Comparison of ENCODE assay signal across 16 cellular contexts in genomic region chr1:110626890-110627289, GRCh38. TPM values are rescaled to one million over a fixed set of nuclear protein-coding genes. Genes with fewer than 3 reads are reported as not detected.
DNase-seq lines count a peak whose midpoint lies in the region; FAIRE-seq and TF ChIP-seq lines count a peak whose summit lies in the region.
"Had no signal": no experiment of that assay in that cellular context is flagged by ENCODE, and none has a peak within 500 bp of the region (broad histone marks: within the 10 kb centered on the region; RNA-seq: fewer than 3 reads in every experiment).

No MANE protein-coding gene starts in this region.

- H3K27me3 Mint-ChIP-seq in activated naive CD4-positive, alpha-beta T cell treated with anti-CD3 and anti-CD28 coated beads, Interleukin-2, amount 10 ng/mL, durations not matched to agents 7 days and 5 days, result no peaks in the 10 kb centered on the region
- H3K27me3 Mint-ChIP-seq in activated CD4-positive, alpha-beta memory T cell treated with anti-CD3 and anti-CD28 coated beads for 36 hours, result no peaks in the 10 kb centered on the region
- peaks cover 7% of the 10 kb centered on the region for H3K27me3 Mint-ChIP-seq in osteocyte (ENCODE audit: unreplicated experiment)
- peaks cover 0 to 2% (median 0%) of the 10 kb centered on the region in 3 donors for H3K27me3 Mint-ChIP-seq in immature natural killer cell (ENCODE audit: low read depth in 3 of 3)

- TF ChIP-seq EP300 in transverse colon (IDR thresholded peaks at IDR 0.05; ENCODE audit: low read depth), result no peak

- TF ChIP-seq CTCF in osteocyte (IDR thresholded peaks at IDR 0.05) (no peak), transverse colon (IDR thresholded peaks at IDR 0.05) (no peak)

- H3K4me3 Mint-ChIP-seq in activated naive CD4-positive, alpha-beta T cell treated with anti-CD3 and anti-CD28 coated beads, Interleukin-2, amount 10 ng/mL, durations not matched to agents 7 days and 5 days, result no peak overlapping the region
- no peak overlapping the region for H3K4me3 Mint-ChIP-seq in activated CD4-positive, alpha-beta memory T cell treated with anti-CD3 and anti-CD28 coated beads for 36 hours
- H3K4me3 Mint-ChIP-seq in osteocyte (ENCODE audit: unreplicated experiment) (no peak overlapping the region), immature natural killer cell (no peak overlapping the region)

- H3K27ac Mint-ChIP-seq in activated naive CD4-positive, alpha-beta T cell treated with anti-CD3 and anti-CD28 coated beads, Interleukin-2, amount 10 ng/mL, durations not matched to agents 7 days and 5 days, result peak overlapping the region; percentile 19
- peak overlapping the region; percentile 57 for H3K27ac Mint-ChIP-seq in activated CD4-positive, alpha-beta memory T cell treated with anti-CD3 and anti-CD28 coated beads for 36 hours
- H3K27ac Mint-ChIP-seq in osteocyte (ENCODE audit: unreplicated experiment) (no peak overlapping the region), immature natural killer cell (no peak overlapping the region)

- no peak overlapping the region for H3K4me3 ChIP-seq in transverse colon
- H3K4me3 ChIP-seq: HAP-1 had no signal

- in situ Hi-C loops in transverse colon (cut with MboI; ENCODE audit: low pct_ligation_motif_present in 1 of 4, low pct_unique_long_range_greater_than_20kb in 1 of 4, low sequenced_read_pairs in 3 of 4), result loop anchor here in 2 of 4 donors (10.0 to 25.0 kb wide), 2 partner anchors 135 to 138 kb away; no protein-coding TSS in a partner anchor

- POLR2A ChIA-PET in activated CD4-positive, alpha-beta memory T cell treated with anti-CD3 and anti-CD28 coated beads for 36 hours (lab: Charles Lee), result no interaction called here

- intact Hi-C loops in activated CD4-positive, alpha-beta memory T cell treated with anti-CD3 and anti-CD28 coated beads for 36 hours (cut with micrococcal nuclease), result no loop called here
- intact Hi-C loops in transverse colon (cut with DNase I; ENCODE audit: low total_unique reads), result loop anchor here (5.0 kb wide), 1 partner anchor 150 kb away; no protein-coding TSS in a partner anchor

- H3K4me1 Mint-ChIP-seq in activated naive CD4-positive, alpha-beta T cell treated with anti-CD3 and anti-CD28 coated beads, Interleukin-2, amount 10 ng/mL, durations not matched to agents 7 days and 5 days, result peaks cover 42% of the 10 kb centered on the region
- peaks cover 36% of the 10 kb centered on the region for H3K4me1 Mint-ChIP-seq in activated CD4-positive, alpha-beta memory T cell treated with anti-CD3 and anti-CD28 coated beads for 36 hours (ENCODE audit: low read depth)
- H3K4me1 Mint-ChIP-seq in osteocyte (ENCODE audit: unreplicated experiment) (no peaks in the 10 kb centered on the region), immature natural killer cell (no peaks in the 10 kb centered on the region)

- CTCF ChIA-PET in activated naive CD4-positive, alpha-beta T cell treated with anti-CD3 and anti-CD28 coated beads, Interleukin-2, amount 10 ng/mL, durations not matched to agents 7 days and 5 days (lab: Charles Lee), result interaction anchor here (0.9 to 3.5 kb wide), 3 partner anchors 45 to 155 kb away, joined by 4 to 14 read pairs (median 5); no protein-coding TSS in a partner anchor
- CTCF ChIA-PET in activated CD4-positive, alpha-beta memory T cell treated with anti-CD3 and anti-CD28 coated beads for 36 hours (lab: Charles Lee), result interaction anchor here (0.6 to 1.0 kb wide), 3 partner anchors 68 to 156 kb away, joined by 3 to 4 read pairs (median 3); no protein-coding TSS in a partner anchor

- peaks cover 11% of the 10 kb centered on the region for H3K27me3 ChIP-seq in transverse colon

- H3K36me3 ChIP-seq in transverse colon, result no peaks in the 10 kb centered on the region
- H3K36me3 ChIP-seq: BE2C, HAP-1 had no signal

- FAIRE-seq in GM12892 (lab: Jason Lieb, UNC), result peak; percentile 56

- 59 to 73% methylated on average over 4 to 7 of the region's 7 CpGs for WGBS in transverse colon (ENCODE audit: low coverage in 1 of 2), 2 donors

- H3K9me3 Mint-ChIP-seq in activated naive CD4-positive, alpha-beta T cell treated with anti-CD3 and anti-CD28 coated beads, Interleukin-2, amount 10 ng/mL, durations not matched to agents 7 days and 5 days, result peaks cover 10% of the 10 kb centered on the region
- no peaks in the 10 kb centered on the region for H3K9me3 Mint-ChIP-seq in activated CD4-positive, alpha-beta memory T cell treated with anti-CD3 and anti-CD28 coated beads for 36 hours
- H3K9me3 Mint-ChIP-seq in osteocyte (ENCODE audit: unreplicated experiment) (no peaks in the 10 kb centered on the region), immature natural killer cell (no peaks in the 10 kb centered on the region)

- peaks cover 0 to 3% (median 0%) of the 10 kb centered on the region in 4 donors for H3K4me1 ChIP-seq in transverse colon
- H3K4me1 ChIP-seq: BE2C, HAP-1 had no signal

- H3K27ac ChIP-seq in transverse colon, result no peak overlapping the region

- TF ChIP-seq POLR2A in GM12892 (IDR thresholded peaks at IDR 0.05; ENCODE audit: low read depth, low read length) (no peak), transverse colon (IDR thresholded peaks at IDR 0.05) (no peak)

- H3K9me3 ChIP-seq in transverse colon, result no peaks in the 10 kb centered on the region
- H3K9me3 ChIP-seq: BE2C, HAP-1 had no signal

- H3K36me3 Mint-ChIP-seq in activated naive CD4-positive, alpha-beta T cell treated with anti-CD3 and anti-CD28 coated beads, Interleukin-2, amount 10 ng/mL, durations not matched to agents 7 days and 5 days, result peaks cover 44% of the 10 kb centered on the region
- peaks cover 6% of the 10 kb centered on the region for H3K36me3 Mint-ChIP-seq in activated CD4-positive, alpha-beta memory T cell treated with anti-CD3 and anti-CD28 coated beads for 36 hours
- no peaks in the 10 kb centered on the region for H3K36me3 Mint-ChIP-seq in osteocyte (ENCODE audit: unreplicated experiment)
- H3K36me3 Mint-ChIP-seq in immature natural killer cell, result no peaks in the 10 kb centered on the region

- no peak for DNase-seq in activated naive CD4-positive, alpha-beta T cell treated with anti-CD3 and anti-CD28 coated beads, Interleukin-2, amount 10 ng/mL, durations not matched to agents 7 days and 5 days
- no peak for DNase-seq in activated naive CD4-positive, alpha-beta T cell (lab: John Stamatoyannopoulos, UW)
- no peak for DNase-seq in GM12892 (ENCODE audit: insufficient read length)
- DNase-seq in activated CD4-positive, alpha-beta memory T cell treated with anti-CD3 and anti-CD28 coated beads for 36 hours, result no peak
- peak; percentile 32 for DNase-seq in osteocyte (ENCODE audit: extremely low spot score, unreplicated experiment)
- DNase-seq in immature natural killer cell, result no peak
- no peak for DNase-seq in NOMO-1 treated with dmso at 0.1 percent for 144 hours (lab: John Stamatoyannopoulos, UW; ENCODE audit: unreplicated experiment)
- no peak for DNase-seq in transverse colon
- DNase-seq: BE2C, DMS153, EL, MM.1S, NCI-H187 treated with DMSO at 0.1 percent for 48 hours, NCI-H446 treated with DMSO at 0.1 percent for 48 hours, NCI-H774 had no signal

RNA-seq across cellular contexts. Expression of gene KCNA2, which starts 20.7 kb away (rescaled TPM):
- polyA plus RNA-seq in GM12892 (2012; ENCODE audit: missing spikeins), result 0.02 TPM
- total RNA-seq in activated CD4-positive, alpha-beta memory T cell treated with anti-CD3 and anti-CD28 coated beads for 36 hours, result under 1 TPM; 0.24 to 0.36 TPM
- 0.05 TPM in 1 of 2 replicates, not detected in the other for total RNA-seq in osteocyte
- polyA plus RNA-seq in immature natural killer cell, result not detected
- 1 to 10 TPM in 1 of 4 donors, under 1 TPM in 2, not detected in 1; 0.40 to 1.7 (median 0.68) TPM for total RNA-seq in transverse colon

RNA-seq across cellular contexts. Expression of gene KCNA3, which starts 47.9 kb away (rescaled TPM):
- 0.85 TPM for polyA plus RNA-seq in GM12892 (2012; ENCODE audit: missing spikeins)
- total RNA-seq in activated CD4-positive, alpha-beta memory T cell treated with anti-CD3 and anti-CD28 coated beads for 36 hours, result 10 to 100 TPM; 25.2 to 25.6 TPM
- total RNA-seq in osteocyte (not detected in 2 replicates), transverse colon (10 to 100 TPM in 3 of 4 donors, 1 to 10 TPM in 1; 2.9 to 22.4 (median 10.9) TPM)
- polyA plus RNA-seq in immature natural killer cell, result 10 to 100 TPM; 11.7 to 15.3 (median 12.4) TPM

Comparison
In these comparisons a context has a peak if more than half of its experiments do, and no peak if none do; other contexts are left out.
1. H3K27ac Mint-ChIP-seq: peak in activated naive CD4-positive, alpha-beta T cell treated with anti-CD3 and anti-CD28 coated beads, Interleukin-2, amount 10 ng/mL, durations not matched to agents 7 days and 5 days (single experiment) and activated CD4-positive, alpha-beta memory T cell treated with anti-CD3 and anti-CD28 coated beads for 36 hours (single experiment); none in osteocyte (single experiment) and immature natural killer cell (0 of 6).